In the genomic region with DNA sequence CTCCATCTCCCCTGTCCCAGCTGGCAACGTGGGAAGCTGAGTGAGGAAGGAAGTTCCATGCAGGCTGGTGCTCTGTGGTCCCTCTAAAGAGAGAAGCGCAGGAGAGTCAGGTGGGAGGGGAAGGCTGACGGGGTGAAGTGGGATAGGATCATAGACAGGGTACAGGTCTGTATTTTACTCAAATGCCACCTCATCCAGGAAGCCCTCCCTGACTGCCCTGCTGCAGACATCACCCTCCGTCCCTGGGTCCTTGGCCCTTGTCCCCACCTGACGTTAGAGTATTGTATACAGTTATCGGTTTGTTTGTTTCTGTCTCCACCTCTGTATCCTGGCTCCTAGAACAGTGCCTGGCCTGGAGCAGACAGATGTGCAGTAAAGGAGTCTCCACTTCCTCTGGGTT, we compare ENCODE assay signal across 19 cellular contexts. TPM values are rescaled to one million over a fixed set of nuclear protein-coding genes. Genes with fewer than 3 reads are reported as not detected.
DNase-seq lines count a peak whose midpoint lies in the region; ATAC-seq and TF ChIP-seq lines count a peak whose summit lies in the region.
"Had no signal": no experiment of that assay in that cellular context is flagged by ENCODE, and none has a peak within 500 bp of the region (broad histone marks: within the 10 kb centered on the region; RNA-seq: fewer than 3 reads in every experiment).

No MANE protein-coding gene starts in this region.

- H3K27ac ChIP-seq in adrenal gland: peak overlapping the region in 3 of 5 donors; percentile 46 to 77 (median 71)
- peak overlapping the region; percentile 26 for H3K27ac ChIP-seq in right cardiac atrium (ENCODE audit: low read length)
- H3K27ac ChIP-seq: HL-60 had no signal

- H3K27me3 ChIP-seq in adrenal gland (no peaks in the 10 kb centered on the region), right cardiac atrium (ENCODE audit: control insufficient read depth, insufficient read depth) (no peaks in the 10 kb centered on the region), skeletal muscle satellite cell (ENCODE audit: control insufficient read depth, insufficient read depth, low read length) (no peaks in the 10 kb centered on the region)

- peaks cover 60 to 98% of the 10 kb centered on the region in 2 donors for H3K36me3 Mint-ChIP-seq in CD14-positive monocyte

- H3K9me3 ChIP-seq in adrenal gland (replicated peaks in 1 of 3) (no peaks in the 10 kb centered on the region), right cardiac atrium (ENCODE audit: control insufficient read depth, low read length) (no peaks in the 10 kb centered on the region), skeletal muscle satellite cell (replicated peaks; ENCODE audit: low read length) (no peaks in the 10 kb centered on the region)
- H3K9me3 ChIP-seq: psoas muscle had no signal

- ATAC-seq in right cardiac atrium (peak in 1 of 2 donors; percentile 67), GM18511 (IDR thresholded peaks at IDR 0.05; ENCODE audit: unreplicated experiment) (no peak), GM21528 (IDR thresholded peaks at IDR 0.05; ENCODE audit: low FRiP score, unreplicated experiment) (no peak), GM18909 (IDR thresholded peaks at IDR 0.05; ENCODE audit: poor library complexity, unreplicated experiment) (no peak)

- H3K4me3 ChIP-seq in adrenal gland (no peak overlapping the region), right cardiac atrium (ENCODE audit: low read length) (no peak overlapping the region), skeletal muscle satellite cell (ENCODE audit: low read length) (no peak overlapping the region)
- H3K4me3 ChIP-seq: psoas muscle had no signal

- intact Hi-C loops in CD14-positive monocyte (cut with micrococcal nuclease) (no loop called here), adrenal gland (cut with DNase I) (no loop called here), right cardiac atrium (cut with DNase I) (loop anchor here in 1 of 4 donors (10.0 kb wide), 1 partner anchor 397 kb away; no protein-coding TSS in a partner anchor)

- H3K4me1 Mint-ChIP-seq in CD14-positive monocyte: peaks cover 1% of the 10 kb centered on the region

- peaks cover 0 to 54% of the 10 kb centered on the region in 2 donors for H3K36me3 ChIP-seq in adrenal gland (replicated peaks in 1 of 2)
- H3K36me3 ChIP-seq in skeletal muscle satellite cell (ENCODE audit: insufficient read depth, low read length): peaks cover 57% of the 10 kb centered on the region

- H3K27me3 Mint-ChIP-seq in CD14-positive monocyte (ENCODE audit: low read depth in 3 of 3): peaks cover 0 to 2% (median 1%) of the 10 kb centered on the region in 3 donors
- H3K27me3 Mint-ChIP-seq: stimulated activated naive CD8-positive, alpha-beta T cell treated with anti-CD3 and anti-CD28 coated beads, Interleukin-15, Interleukin-2, amounts not matched to agents 100 ng/mL and 50 ng/mL, for 24 hours had no signal

- H3K4me2 ChIP-seq in skeletal muscle satellite cell (ENCODE audit: low read length): peak overlapping the region; percentile 20

- DNase-seq in CD14-positive monocyte (ENCODE audit: low spot score): no peak
- DNase-seq in adrenal gland: peak in 4 of 7 donors; percentile 6 to 48 (median 16)
- peak in 2 of 3 donors; percentile 51 to 76 for DNase-seq in right cardiac atrium
- DNase-seq in occipital lobe (lab: John Stamatoyannopoulos, UW): no peak
- DNase-seq: activated effector memory CD4-positive, alpha-beta T cell treated with anti-CD3 and anti-CD28 coated beads, Interleukin-2, amount 50 U/mL, for 16 hours; GDM1; GOT3; KBM-7; NCI-H2081 treated with DMSO at 0.1 percent for 48 hours; NCI-H524 treated with DMSO at 0.1 percent for 48 hours had no signal

- TF ChIP-seq CTCF in CD14-positive monocyte (IDR thresholded peaks at IDR 0.05): no peak
- no peak for TF ChIP-seq CTCF in adrenal gland (IDR thresholded peaks at IDR 0.05)

- H3K9me3 Mint-ChIP-seq in CD14-positive monocyte: peaks cover 0 to 2% (median 0%) of the 10 kb centered on the region in 7 donors
- H3K9me3 Mint-ChIP-seq: nephron; stimulated activated naive CD8-positive, alpha-beta T cell treated with anti-CD3 and anti-CD28 coated beads, Interleukin-15, Interleukin-2, amounts not matched to agents 100 ng/mL and 50 ng/mL, for 24 hours; T-helper 2 cell treated with Interferon-gamma antibody and Interleukin-4, amounts not matched to agents 5 μg/mL and 100 μg/mL, for 36 hours had no signal

- H3K27ac Mint-ChIP-seq in CD14-positive monocyte: peak overlapping the region in 4 of 7 donors; percentile 2 to 61 (median 24)
- H3K27ac Mint-ChIP-seq: nephron; stimulated activated naive CD8-positive, alpha-beta T cell treated with anti-CD3 and anti-CD28 coated beads, Interleukin-15, Interleukin-2, amounts not matched to agents 100 ng/mL and 50 ng/mL, for 24 hours; T-helper 2 cell treated with Interferon-gamma antibody and Interleukin-4, amounts not matched to agents 5 μg/mL and 100 μg/mL, for 36 hours had no signal

- H3K4me1 ChIP-seq in adrenal gland (replicated peaks in 1 of 2) (peaks cover 24 to 46% of the 10 kb centered on the region in 2 donors), right cardiac atrium (ENCODE audit: control insufficient read depth, insufficient read depth, low read length) (peaks cover 6% of the 10 kb centered on the region), skeletal muscle satellite cell (ENCODE audit: control insufficient read depth, insufficient read depth, low read length) (peaks cover 34% of the 10 kb centered on the region)

- no peak for TF ChIP-seq POLR2A in adrenal gland (IDR thresholded peaks at IDR 0.05)

- no peak overlapping the region for H3K4me3 Mint-ChIP-seq in CD14-positive monocyte
- H3K4me3 Mint-ChIP-seq: nephron; stimulated activated naive CD8-positive, alpha-beta T cell treated with anti-CD3 and anti-CD28 coated beads, Interleukin-15, Interleukin-2, amounts not matched to agents 100 ng/mL and 50 ng/mL, for 24 hours; T-helper 2 cell treated with Interferon-gamma antibody and Interleukin-4, amounts not matched to agents 5 μg/mL and 100 μg/mL, for 36 hours had no signal

- WGBS in adrenal gland, 4 donors: 66 to 76% (median 69%) methylated on average over 6 of the region's 6 CpGs
- WGBS in right cardiac atrium: 62% methylated on average over 6 of the region's 6 CpGs

- no peak overlapping the region for H3K9ac ChIP-seq in skeletal muscle satellite cell (ENCODE audit: low read depth, low read length)

RNA-seq across cellular contexts. Expression of a gene that starts 11.7 kb away (rescaled TPM):
- 10 to 100 TPM; 10.6 to 14.3 TPM for polyA plus RNA-seq in CD14-positive monocyte
- total RNA-seq in adrenal gland: 10 to 100 TPM; 36.5 to 78.3 (median 61.5) TPM
- polyA plus RNA-seq in adrenal gland: 10 to 100 TPM; 10.3 to 29.5 (median 10.7) TPM
- 10 to 100 TPM; 28.1 to 38.8 (median 33.3) TPM for total RNA-seq in right cardiac atrium
- polyA plus RNA-seq in right cardiac atrium: 13.6 TPM
- 45.0 and 47.4 TPM in 2 replicates for total RNA-seq in skeletal muscle satellite cell (2012; rRNA removed)
- total RNA-seq in occipital lobe: 13.1 TPM

RNA-seq across cellular contexts. Expression of a gene that starts 18.2 kb away (rescaled TPM):
- polyA plus RNA-seq in CD14-positive monocyte: 10 to 100 TPM; 11.7 to 12.0 TPM
- 1,000 to 10,000 TPM in 2 of 8 donors, 100 to 1,000 TPM in 6; 449 to 1,588 (median 791) TPM for total RNA-seq in adrenal gland
- 100 to 1,000 TPM; 266 to 499 (median 286) TPM for polyA plus RNA-seq in adrenal gland
- 100 to 1,000 TPM; 439 to 581 (median 506) TPM for total RNA-seq in right cardiac atrium
- 397 TPM for polyA plus RNA-seq in right cardiac atrium
- total RNA-seq in skeletal muscle satellite cell (2012; rRNA removed): 306 and 332 TPM in 2 replicates
- 24.2 TPM for total RNA-seq in occipital lobe

RNA-seq across cellular contexts. Expression of a gene that starts 26.1 kb away (rescaled TPM):
- polyA plus RNA-seq in CD14-positive monocyte: not detected
- 100 to 1,000 TPM in 6 of 8 donors, 10 to 100 TPM in 2; 74.6 to 175 (median 137) TPM for total RNA-seq in adrenal gland
- 100 to 1,000 TPM in 1 of 3 donors, 10 to 100 TPM in 2; 17.2 to 147 (median 74.4) TPM for polyA plus RNA-seq in adrenal gland
- total RNA-seq in right cardiac atrium: 100 to 1,000 TPM; 232 to 655 (median 355) TPM
- 286 TPM for polyA plus RNA-seq in right cardiac atrium
- 21.3 and 34.1 TPM in 2 replicates for total RNA-seq in skeletal muscle satellite cell (2012; rRNA removed)
- 0.78 TPM for total RNA-seq in occipital lobe

Comparison
In these comparisons a context has a peak if more than half of its experiments do, and no peak if none do; other contexts are left out.
1. DNase-seq: peak in adrenal gland (4 of 7) and right cardiac atrium (2 of 3); none in CD14-positive monocyte (single experiment) and occipital lobe (single experiment).
2. RNA of a gene that starts 18.2 kb away (total RNA-seq): 449 to 1,588 TPM in adrenal gland and 439 to 581 TPM in right cardiac atrium; 24.2 TPM in occipital lobe (single experiment); every median in the first group is over 10 times any median in the second.
3. RNA of a gene that starts 26.1 kb away (total RNA-seq): 232 to 655 TPM in right cardiac atrium and 74.6 to 175 TPM in adrenal gland; 0.78 TPM in occipital lobe (single experiment); every median in the first group is over 10 times any median in the second.